ENCODE assay signal across 12 cellular contexts in the genomic region with DNA sequence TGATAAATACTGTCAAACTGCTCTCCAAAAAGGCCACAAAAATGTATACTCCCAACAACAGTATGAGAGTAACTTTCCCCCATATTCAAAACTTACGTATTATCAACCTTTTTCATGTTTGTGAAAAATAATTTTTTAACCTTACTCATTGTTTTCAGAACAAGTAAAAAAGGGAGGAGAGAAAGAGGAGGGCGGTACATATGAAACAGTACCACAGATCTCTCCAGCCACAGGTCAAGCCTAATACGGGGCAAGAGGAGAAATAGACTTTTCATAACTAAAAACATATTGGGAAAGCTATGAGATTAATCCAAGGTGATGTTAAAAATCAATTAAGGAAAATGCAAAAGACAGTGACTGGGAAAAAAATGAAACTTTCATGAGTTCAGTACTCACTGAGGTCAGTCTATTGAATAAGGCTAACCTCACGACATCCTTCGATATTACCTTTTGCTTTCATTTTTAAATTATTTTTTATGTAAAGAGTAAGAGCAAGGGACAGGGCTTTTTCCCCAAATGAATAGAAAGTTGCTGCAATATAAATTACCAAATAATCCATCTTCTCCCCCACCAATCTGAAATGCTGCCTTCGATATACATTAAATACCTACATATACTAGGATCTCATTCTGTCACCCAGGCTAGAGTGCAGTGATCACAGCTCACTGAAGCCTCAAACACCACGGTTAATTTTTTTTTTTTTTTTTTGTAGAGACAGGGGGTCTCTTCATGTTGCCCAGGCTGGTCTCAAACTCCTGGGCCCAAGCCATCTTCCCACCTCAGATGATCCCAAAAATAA. TPM values are rescaled to one million over a fixed set of nuclear protein-coding genes. Genes with fewer than 3 reads are reported as not detected.
DNase-seq lines count a peak whose midpoint lies in the region; ATAC-seq, FAIRE-seq and TF ChIP-seq lines count a peak whose summit lies in the region.
"Had no signal": no experiment of that assay in that cellular context is flagged by ENCODE, and none has a peak within 500 bp of the region (broad histone marks: within the 10 kb centered on the region; RNA-seq: fewer than 3 reads in every experiment).

No MANE protein-coding gene starts in this region.

- DNase-seq in CD14-positive monocyte (ENCODE audit: low spot score) (no peak), H9 (no peak), OCI-M1 (lab: John Stamatoyannopoulos, UW) (peak; percentile 85), C1 segment of cervical spinal cord (lab: John Stamatoyannopoulos, UW) (no peak), SHP77 treated with DMSO at 0.1 percent for 48 hours (lab: John Stamatoyannopoulos, UW) (no peak), HepG2 (ENCODE audit: low spot score) (no peak)
- DNase-seq in stimulated activated CD4-positive, alpha-beta T cell treated with anti-CD3 and anti-CD28 coated beads, Interleukin-4, amount 100 ng/mL, for 24 hours = no peak
- DNase-seq: GDM1, H7, NCI-H1417, spleen had no signal

- H3T11ph ChIP-seq in H9 (ENCODE audit: low read length) = no peak overlapping the region

- H2AK5ac ChIP-seq in H9 (ENCODE audit: insufficient read length, low read length) = no peak overlapping the region

- peaks cover 2% of the 10 kb centered on the region for H3K79me1 ChIP-seq in H9 (ENCODE audit: insufficient read depth, low read depth, low read length, poor library complexity, severe bottlenecking)

- H3K23ac ChIP-seq in H9 (ENCODE audit: insufficient read length, low read depth, low read length) = no peak overlapping the region

- ATAC-seq in GM18520 (IDR thresholded peaks at IDR 0.05; ENCODE audit: unreplicated experiment) = peak; percentile 34
- no peak for ATAC-seq in HepG2

- no peaks in the 10 kb centered on the region for H3K23me2 ChIP-seq in H9 (ENCODE audit: insufficient read length, low read depth, low read length, poor library complexity, severe bottlenecking)

- H3K27ac Mint-ChIP-seq in CD14-positive monocyte (peak overlapping the region in 5 of 7 donors; percentile 0 to 72 (median 46)), H9 (peak overlapping the region in 2 of 3 experiments; percentile 6 to 51; a peak in 1 of 7 replicates)

- no peak overlapping the region for H4K8ac ChIP-seq in H9 (replicated peaks; ENCODE audit: insufficient read length, low read depth, low read length)

- H3K36me3 Mint-ChIP-seq in CD14-positive monocyte (peaks cover 25 to 45% of the 10 kb centered on the region in 2 donors), H9 (ENCODE audit: insufficient read depth in 1 of 3, low read depth in 3 of 3) (no peaks in the 10 kb centered on the region)

- no peak overlapping the region for H3K4ac ChIP-seq in H9 (ENCODE audit: low read depth, low read length)

- no peaks in the 10 kb centered on the region for H4K20me1 ChIP-seq in H9 (ENCODE audit: control insufficient read depth, insufficient read depth, insufficient read length)
- H4K20me1 ChIP-seq in HepG2 (ENCODE audit: insufficient read depth, low read length) = 0 out of 2 replicates have a peak, but pooled peaks cover 2% of the 10 kb centered on the region

- no peak overlapping the region for H3K27ac ChIP-seq in H9 (ENCODE audit: insufficient read length, low read depth, low read length)
- no peak overlapping the region for H3K27ac ChIP-seq in HepG2 (ENCODE audit: extremely low read length, insufficient read depth, low read length)

- no peak overlapping the region for H2AFZ ChIP-seq in H9 (ENCODE audit: low read length)
- no peak overlapping the region for H2AFZ ChIP-seq in HepG2 (ENCODE audit: low read length)

- H3K18ac ChIP-seq in H9 (ENCODE audit: insufficient read length, low read depth, low read length) = no peak overlapping the region

- H3K4me3 Mint-ChIP-seq in CD14-positive monocyte (no peak overlapping the region), H9 (no peak overlapping the region)

- no peak overlapping the region for H2BK5ac ChIP-seq in H9 (ENCODE audit: insufficient read length, low read length)

- no peak overlapping the region for H3K56ac ChIP-seq in H9 (ENCODE audit: insufficient read length, low read depth, low read length)

- H3K4me2 ChIP-seq in H9 (ENCODE audit: insufficient read depth, insufficient read length, low read length) (no peak overlapping the region), HepG2 (ENCODE audit: low read depth, low read length) (no peak overlapping the region)

- intact Hi-C loops in CD14-positive monocyte (cut with micrococcal nuclease) = no loop called here
- intact Hi-C loops in HepG2 (cut with micrococcal nuclease; ENCODE audit: unreplicated experiment) = no loop called here

- H3K9me3 Mint-ChIP-seq in CD14-positive monocyte (no peaks in the 10 kb centered on the region), H9 (no peaks in the 10 kb centered on the region)

- H3K27me3 ChIP-seq in H9 (ENCODE audit: insufficient read depth, low read length) (no peaks in the 10 kb centered on the region), HepG2 (ENCODE audit: control insufficient read depth in 1 of 2, insufficient read depth in 2 of 2, low read length in 2 of 2) (no peaks in the 10 kb centered on the region)
- H3K27me3 ChIP-seq: spleen had no signal

- no peak overlapping the region for H2BK12ac ChIP-seq in H9 (ENCODE audit: insufficient read length, low read depth, low read length)

- in situ Hi-C loops in HepG2 (cut with HindIII; ENCODE audit: extremely low pct_ligation_motif_present, low pct_unique_long_range_greater_than_20kb) = no loop called here

- H2BK20ac ChIP-seq in H9 (ENCODE audit: low read depth, low read length, poor library complexity, severe bottlenecking) = no peak overlapping the region

- POLR2A ChIA-PET in HepG2 (lab: Yijun Ruan, JAX) = no interaction called here

- TF ChIP-seq EP300 in HepG2 (IDR thresholded peaks at IDR 0.05; ENCODE audit: low read depth in 2 of 2, low read length in 2 of 2) (no peak), HepG2 (CRISPR knock-in tag; IDR thresholded peaks at IDR 0.05; ENCODE audit: borderline replicate concordance) (no peak)

- no peak for TF ChIP-seq POLR2A in HepG2 (IDR thresholded peaks at IDR 0.05; ENCODE audit: insufficient read depth in 1 of 2, low read depth in 2 of 2, low read length in 2 of 2)

- H3K4me1 Mint-ChIP-seq in CD14-positive monocyte (peaks cover 34% of the 10 kb centered on the region), H9 (peaks cover 19 to 30% of the 10 kb centered on the region in 2 experiments)

- no peak overlapping the region for H3K4me3 ChIP-seq in HepG2 (replicated peaks in 1 of 3; ENCODE audit: insufficient read depth in 1 of 3, low read depth in 2 of 3, low read length in 3 of 3)

- no peaks in the 10 kb centered on the region for H3K36me3 ChIP-seq in HepG2 (replicated peaks in 1 of 2; ENCODE audit: control insufficient read depth in 1 of 2, insufficient read depth in 2 of 2, low read length in 2 of 2)

- no peak for TF ChIP-seq RAD21 in HepG2 (CRISPR knock-in tag; IDR thresholded peaks at IDR 0.05)

- H3K14ac ChIP-seq in H9 (ENCODE audit: insufficient read depth, low read length) = no peak overlapping the region

- no peak overlapping the region for H4K91ac ChIP-seq in H9 (ENCODE audit: insufficient read length, low read depth, low read length)

- no TSS peak for BruUV-seq in HepG2 (replicated peaks; lab: Mats Ljungman, UMichigan)

- no peak overlapping the region for H2BK120ac ChIP-seq in H9 (ENCODE audit: low read depth, low read length, poor library complexity, severe bottlenecking)

- H4K5ac ChIP-seq in H9 (ENCODE audit: insufficient read length, low read depth, low read length) = no peak overlapping the region

- CTCF ChIA-PET in HepG2 (lab: Yijun Ruan, JAX; ENCODE audit: low intra/inter-chr PET ratio, low total read pairs) = no interaction called here

- FAIRE-seq in HepG2 (lab: Jason Lieb, UNC) = no peak

- H3K9me3 ChIP-seq in H9 (ENCODE audit: control insufficient read depth, low read depth, low read length) (no peaks in the 10 kb centered on the region), HepG2 (ENCODE audit: low read length) (no peaks in the 10 kb centered on the region)
- H3K9me3 ChIP-seq: spleen had no signal

- TF ChIP-seq CTCF in CD14-positive monocyte (IDR thresholded peaks at IDR 0.05) (no peak), H9 (conservative IDR thresholded peaks at IDR 0.05) (no peak), HepG2 (CRISPR knock-in tag; IDR thresholded peaks at IDR 0.05) (no peak)

- H2BK15ac ChIP-seq in H9 (ENCODE audit: low read depth, low read length) = no peak overlapping the region

- H3K4me1 ChIP-seq in H9 (ENCODE audit: insufficient read depth, low read length) (no peaks in the 10 kb centered on the region), HepG2 (ENCODE audit: insufficient read depth, low read length) (no peaks in the 10 kb centered on the region)

- H3K79me2 ChIP-seq in H9 (ENCODE audit: insufficient read depth, low read length) (no peaks in the 10 kb centered on the region; the same call in 1 of the 2 replicates), HepG2 (ENCODE audit: insufficient read depth, low read length) (peaks cover 25% of the 10 kb centered on the region)

- H3K27me3 Mint-ChIP-seq in CD14-positive monocyte (ENCODE audit: low read depth in 3 of 3) (no peaks in the 10 kb centered on the region), H9 (ENCODE audit: low read depth) (no peaks in the 10 kb centered on the region)

- 100% methylated on average over 1 of the region's 7 CpGs for WGBS in H9 (ENCODE audit: extremely low coverage, insufficient read length, low lambda C conversion rate)
- WGBS in HepG2 (ENCODE audit: low lambda C conversion rate) = 93% methylated on average over 7 of the region's 7 CpGs

- no peak overlapping the region for H3K9ac ChIP-seq in H9 (ENCODE audit: extremely low read depth, insufficient read length, low read length)
- no peak overlapping the region for H3K9ac ChIP-seq in HepG2 (ENCODE audit: insufficient read depth, low read depth, low read length)

RNA-seq across cellular contexts. Expression of gene FBXW7, which starts 25.3 kb away (rescaled TPM):
- polyA plus RNA-seq in CD14-positive monocyte = 10 to 100 TPM; 25.1 to 35.6 TPM
- total RNA-seq in H9 (2021) = 27.1 and 29.5 TPM in 2 replicates
- 21.7 and 40.9 TPM in 2 replicates for total RNA-seq in HepG2 (2016; rRNA removed; fragmentation: Illumina TruSeq; extraction: Trizol)
- 390 and 448 TPM in 2 replicates for total RNA-seq in HepG2 (2016; cell fraction: cytosol; rRNA removed; fragmentation: Illumina TruSeq; extraction: Trizol; ENCODE audit: low read depth)
- 20.3 and 39.8 TPM in 2 replicates for total RNA-seq in HepG2 (2016; cell fraction: insoluble cytoplasmic fraction; rRNA removed; fragmentation: Illumina TruSeq; extraction: Trizol)
- 97.2 and 111 TPM in 2 replicates for total RNA-seq in HepG2 (2016; cell fraction: membrane; rRNA removed; fragmentation: Illumina TruSeq; extraction: Trizol)
- total RNA-seq in HepG2 (2016; cell fraction: nucleus; rRNA removed; fragmentation: Illumina TruSeq; extraction: Trizol) = 53.9 and 55.5 TPM in 2 replicates
- polyA plus RNA-seq in HepG2 (2011; rRNA removed) = 5.0 and 5.9 TPM in 2 replicates
- 2.2 and 4.6 TPM in 2 replicates for polyA plus RNA-seq in HepG2 (2011; cell fraction: cytosol; rRNA removed)
- polyA plus RNA-seq in HepG2 (2011; cell fraction: nucleus; rRNA removed) = 9.7 and 13.6 TPM in 2 replicates
- polyA plus RNA-seq in HepG2 (2012) = 11.4 and 16.7 TPM in 2 replicates
- 0.57 and 0.69 TPM in 2 replicates for polyA plus RNA-seq in HepG2 (2016; cell fraction: cytosol; fragmentation: Illumina TruSeq; extraction: Trizol; ENCODE audit: low read depth)
- 7.5 and 10.8 TPM in 2 replicates for polyA plus RNA-seq in HepG2 (2016; cell fraction: insoluble cytoplasmic fraction; fragmentation: Illumina TruSeq; extraction: Trizol; ENCODE audit: low read depth)
- 1.5 TPM in 2 replicates for polyA plus RNA-seq in HepG2 (2016; cell fraction: membrane; fragmentation: Illumina TruSeq; extraction: Trizol; ENCODE audit: low read depth)
- 24.1 and 28.3 TPM in 2 replicates for polyA plus RNA-seq in HepG2 (2016; cell fraction: nucleus; fragmentation: Illumina TruSeq; extraction: Trizol; ENCODE audit: insufficient read depth, low read depth)
- 8.0 and 9.7 TPM in 2 replicates for polyA minus RNA-seq in HepG2 (2011; rRNA and poly(A)+ RNA removed; ENCODE audit: low replicate concordance)
- 8.8 and 18.1 TPM in 2 replicates for polyA minus RNA-seq in HepG2 (2011; cell fraction: cytosol; rRNA and poly(A)+ RNA removed)
- polyA minus RNA-seq in HepG2 (2011; cell fraction: nucleus; rRNA and poly(A)+ RNA removed) = 85.0 and 102 TPM in 2 replicates
